Comparison of ENCODE assay signal across 20 cellular contexts in the genomic region with DNA sequence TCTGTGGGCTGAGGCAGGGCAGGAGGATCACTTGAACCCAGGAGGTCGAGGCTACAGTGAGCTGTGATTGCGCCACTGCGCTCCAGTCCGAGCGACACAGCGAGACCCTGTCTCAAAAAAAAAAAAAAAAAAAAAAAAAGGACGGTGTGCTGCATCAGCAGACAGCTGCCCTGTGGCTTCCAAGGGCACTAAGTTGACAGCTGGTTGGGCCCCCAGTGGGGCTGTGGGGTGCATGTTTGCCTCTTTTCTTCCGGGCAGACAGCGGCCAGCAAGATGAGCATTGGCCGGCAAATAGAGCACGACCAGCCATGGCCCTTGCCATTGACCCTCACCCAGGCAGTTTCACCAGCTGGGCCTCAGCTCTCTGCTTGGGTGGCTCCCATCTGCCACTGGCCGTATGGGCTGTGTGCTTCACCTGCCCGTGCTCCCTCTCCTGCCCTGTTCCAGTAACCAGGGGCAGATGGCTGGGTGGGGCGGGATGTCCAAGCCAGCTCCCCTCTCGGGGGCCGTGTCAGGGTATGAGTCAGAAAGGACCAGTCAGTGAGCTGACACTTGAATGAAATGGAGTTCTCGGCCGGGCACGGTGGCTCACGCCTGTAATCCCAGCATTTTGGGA. TPM values are rescaled to one million over a fixed set of nuclear protein-coding genes. Genes with fewer than 3 reads are reported as not detected.
"Had no signal": no experiment of that assay in that cellular context is flagged by ENCODE, and none has a peak within 500 bp of the region (broad histone marks: within the 10 kb centered on the region; RNA-seq: fewer than 3 reads in every experiment).

No MANE protein-coding gene starts in this region.

- H3K27ac Mint-ChIP-seq: activated naive CD8-positive, alpha-beta T cell; T-helper 1 cell treated with Interleukin-12 subunit alpha and Interleukin-12 subunit beta and Interleukin-4 antibody, amounts not matched to agents 30 μg/mL and 1 μg/mL, for 36 hours had no signal

- DNase-seq: amygdala; brain microvascular endothelial cell; endodermal cell; erythroblast; immature natural killer cell; left colon; occipital lobe; stimulated activated CD4-positive, alpha-beta T cell treated with anti-CD3 and anti-CD28 coated beads, Interleukin-12 subunit alpha, Interleukin-12 subunit beta, amount 100 ng/mL, for 4 hours; stimulated activated naive CD4-positive, alpha-beta T cell treated with Interleukin-2 at 50 U/mL for 16 hours; upper lobe of right lung had no signal

- H3K4me1 Mint-ChIP-seq: immature natural killer cell had no signal

- ATAC-seq: left colon; natural killer cell treated with Interleukin-12 subunit alpha and Interleukin-12 subunit beta and Interleukin-15 and Interleukin-18, amount 100 ng/mL, for 72 hours; upper lobe of right lung had no signal

- H3K9me3 ChIP-seq: prostate gland, suprapubic skin, upper lobe of right lung had no signal

- H3K27me3 Mint-ChIP-seq: activated naive CD8-positive, alpha-beta T cell; natural killer cell treated with Interleukin-12 subunit alpha and Interleukin-12 subunit beta and Interleukin-15 and Interleukin-18, amount 100 ng/mL, for 72 hours had no signal

- H3K9me3 Mint-ChIP-seq: endodermal cell; immature natural killer cell; natural killer cell treated with Interleukin-12 subunit alpha and Interleukin-12 subunit beta and Interleukin-15 and Interleukin-18, amount 100 ng/mL, for 72 hours; T-helper 1 cell treated with Interleukin-12 subunit alpha and Interleukin-12 subunit beta and Interleukin-4 antibody, amounts not matched to agents 30 μg/mL and 1 μg/mL, for 36 hours had no signal

- H3K27ac ChIP-seq: brain microvascular endothelial cell, prostate gland, suprapubic skin, upper lobe of right lung had no signal

- H3K4me1 ChIP-seq: prostate gland, suprapubic skin, upper lobe of right lung had no signal

- H3K4me3 Mint-ChIP-seq: activated naive CD8-positive, alpha-beta T cell; endodermal cell; immature natural killer cell; natural killer cell treated with Interleukin-12 subunit alpha and Interleukin-12 subunit beta and Interleukin-15 and Interleukin-18, amount 100 ng/mL, for 72 hours; T-helper 1 cell treated with Interleukin-12 subunit alpha and Interleukin-12 subunit beta and Interleukin-4 antibody, amounts not matched to agents 30 μg/mL and 1 μg/mL, for 36 hours had no signal

- H3K27me3 ChIP-seq: brain microvascular endothelial cell, suprapubic skin, upper lobe of right lung had no signal

- H3K4me3 ChIP-seq: prostate gland, suprapubic skin, upper lobe of right lung had no signal

- H3K36me3 Mint-ChIP-seq: activated naive CD8-positive, alpha-beta T cell; natural killer cell treated with Interleukin-12 subunit alpha and Interleukin-12 subunit beta and Interleukin-15 and Interleukin-18, amount 100 ng/mL, for 72 hours had no signal

RNA-seq across cellular contexts. Expression of a gene that starts 12.3 kb away (rescaled TPM):
- polyA plus RNA-seq: immature natural killer cell had no signal

RNA-seq across cellular contexts. Expression of a gene that starts 18.6 kb away (rescaled TPM):
- total RNA-seq: chondrocyte; glomerular endothelial cell; lung microvascular endothelial cell; mononuclear cell; natural killer cell treated with Interleukin-12 subunit alpha and Interleukin-12 subunit beta and Interleukin-15 and Interleukin-18, amount 100 ng/mL, for 72 hours; occipital lobe; prostate gland; sciatic nerve; suprapubic skin; upper lobe of right lung had no signal
- polyA plus RNA-seq: immature natural killer cell had no signal

RNA-seq across cellular contexts. Expression of a gene that starts 34.9 kb away (rescaled TPM):
- total RNA-seq: mononuclear cell; natural killer cell treated with Interleukin-12 subunit alpha and Interleukin-12 subunit beta and Interleukin-15 and Interleukin-18, amount 100 ng/mL, for 72 hours had no signal
- polyA plus RNA-seq: immature natural killer cell had no signal
